ENCODE assay signal across 16 cellular contexts in genomic region chr10:131448883-131449282, GRCh38.
A peak's percentile ranks its signal among the peaks of the same experiment; 100 is the strongest.
DNase-seq lines count a peak whose midpoint lies in the region; FAIRE-seq and TF ChIP-seq lines count a peak whose summit lies in the region.
"Had no signal": no experiment of that assay in that cellular context is flagged by ENCODE, and none has a peak within 500 bp of the region (broad histone marks: within the 10 kb centered on the region; RNA-seq: fewer than 3 reads in every experiment).

No MANE protein-coding gene starts in this region.

- peaks cover 15% of the 10 kb centered on the region for H3K9me3 Mint-ChIP-seq in osteocyte (ENCODE audit: unreplicated experiment)
- H3K9me3 Mint-ChIP-seq: CD8-positive, alpha-beta T cell had no signal

- no peak overlapping the region for H3K27ac Mint-ChIP-seq in osteocyte (ENCODE audit: unreplicated experiment)
- H3K27ac Mint-ChIP-seq: CD4-positive, CD25-positive, alpha-beta regulatory T cell; CD8-positive, alpha-beta T cell had no signal

- H3K4me3 Mint-ChIP-seq in osteocyte (ENCODE audit: unreplicated experiment) = no peak overlapping the region
- H3K4me3 Mint-ChIP-seq: CD4-positive, CD25-positive, alpha-beta regulatory T cell; CD8-positive, alpha-beta T cell had no signal

- H3K36me3 ChIP-seq in kidney (ENCODE audit: control insufficient read depth in 1 of 2, insufficient read depth in 2 of 2, low read length in 2 of 2) (no peaks in the 10 kb centered on the region), H7 (replicated peaks; ENCODE audit: control insufficient read depth, insufficient read depth, low read length) (no peaks in the 10 kb centered on the region)

- H3K4me3 ChIP-seq in coronary artery (no peak overlapping the region), kidney (ENCODE audit: low read length in 2 of 2) (no peak overlapping the region), H7 (ENCODE audit: insufficient read depth, low read depth, low read length) (no peak overlapping the region)

- peaks cover 0 to 7% of the 10 kb centered on the region in 2 donors for H3K4me1 ChIP-seq in kidney (ENCODE audit: control insufficient read depth in 1 of 2, insufficient read depth in 1 of 2, low read depth in 1 of 2, low read length in 2 of 2)
- H3K4me1 ChIP-seq: Caco-2 had no signal

- H3K36me3 Mint-ChIP-seq in osteocyte (ENCODE audit: unreplicated experiment) = no peaks in the 10 kb centered on the region
- H3K36me3 Mint-ChIP-seq: CD4-positive, CD25-positive, alpha-beta regulatory T cell; CD8-positive, alpha-beta T cell had no signal

- intact Hi-C loops in kidney (cut with DNase I) = no loop called here

- H3K27me3 Mint-ChIP-seq in osteocyte (ENCODE audit: unreplicated experiment) = no peaks in the 10 kb centered on the region

- H3K4me1 Mint-ChIP-seq in osteocyte (ENCODE audit: unreplicated experiment) = no peaks in the 10 kb centered on the region

- H3K27me3 ChIP-seq in H7 (ENCODE audit: control insufficient read depth, insufficient read depth, low read length) = no peaks in the 10 kb centered on the region; the same call in 1 of the 2 replicates

- TF ChIP-seq CTCF in coronary artery (IDR thresholded peaks at IDR 0.05) (no peak), kidney (IDR thresholded peaks at IDR 0.05; ENCODE audit: borderline replicate concordance, extremely low read depth, insufficient read depth) (no peak), osteocyte (IDR thresholded peaks at IDR 0.05) (no peak)

- no peak for FAIRE-seq in kidney (lab: Jason Lieb, UNC)
- FAIRE-seq: G401.6, GM12892, H54 had no signal

- H3K9ac ChIP-seq in kidney (ENCODE audit: low read length in 2 of 2) = no peak overlapping the region

- H3K9me3 ChIP-seq in kidney (ENCODE audit: control insufficient read depth in 1 of 2, low read length in 2 of 2) = no peaks in the 10 kb centered on the region
- H3K9me3 ChIP-seq: Caco-2 had no signal

- H3K27ac ChIP-seq in coronary artery (no peak overlapping the region), kidney (ENCODE audit: low read depth in 2 of 2, low read length in 2 of 2) (no peak overlapping the region)
- H3K27ac ChIP-seq: C4-2B had no signal

- DNase-seq in coronary artery (ENCODE audit: low spot score) = peak; percentile 47
- peak; percentile 61 for DNase-seq in kidney
- DNase-seq in osteocyte (ENCODE audit: extremely low spot score, unreplicated experiment) = peak; percentile 79
- no peak for DNase-seq in NCI-H1694 (lab: John Stamatoyannopoulos, UW)
- no peak for DNase-seq in H7
- DNase-seq in NCI-H146 treated with DMSO at 0.1 percent for 48 hours (lab: John Stamatoyannopoulos, UW; ENCODE audit: unreplicated experiment) = no peak
- DNase-seq: Caco-2; CD4-positive, CD25-positive, alpha-beta regulatory T cell; CD8-positive, alpha-beta T cell; DMS153; DND-41; GOT3 had no signal

Comparison
In these comparisons a context has a peak if more than half of its experiments do, and no peak if none do; other contexts are left out.
1. DNase-seq: peak in coronary artery (single experiment), kidney (single experiment) and osteocyte (single experiment); none in NCI-H1694 (single experiment), H7 (single experiment) and NCI-H146 treated with DMSO at 0.1 percent for 48 hours (single experiment).